Comparison of ENCODE assay signal across 23 cellular contexts in the genomic region with DNA sequence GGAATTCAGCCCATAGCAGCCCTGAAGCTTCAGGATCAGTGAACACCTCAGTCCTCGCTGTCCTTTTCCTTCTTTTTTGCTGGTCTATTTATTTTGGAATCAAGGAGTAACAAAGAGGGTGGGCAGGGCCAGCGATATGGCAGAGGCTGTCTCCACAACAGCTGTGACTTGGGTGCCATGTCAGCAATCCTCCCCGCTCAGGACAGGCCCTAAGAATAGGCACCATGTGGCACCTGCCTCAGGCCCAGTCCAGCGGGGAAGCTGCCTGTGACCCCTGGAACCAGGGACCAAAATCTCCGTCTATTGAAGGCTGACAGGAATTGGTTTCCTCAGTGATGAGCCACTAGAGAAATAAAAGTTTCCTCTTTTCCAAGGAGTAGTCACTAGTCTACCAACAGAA. TPM values are rescaled to one million over a fixed set of nuclear protein-coding genes. Genes with fewer than 3 reads are reported as not detected.
"Had no signal": no experiment of that assay in that cellular context is flagged by ENCODE, and none has a peak within 500 bp of the region (broad histone marks: within the 10 kb centered on the region; RNA-seq: fewer than 3 reads in every experiment).

No MANE protein-coding gene starts in this region.

- H3K9ac ChIP-seq: parathyroid adenoma had no signal

- H3K36me3 Mint-ChIP-seq: immature natural killer cell; mesothelial cell of epicardium; naive thymus-derived CD4-positive, alpha-beta T cell; natural killer cell treated with Interleukin-12 subunit alpha and Interleukin-12 subunit beta and Interleukin-15 and Interleukin-18, amount 100 ng/mL, for 72 hours; type B pancreatic cell had no signal

- H3K27ac Mint-ChIP-seq: immature natural killer cell; mesothelial cell of epicardium; naive thymus-derived CD4-positive, alpha-beta T cell; natural killer cell treated with Interleukin-12 subunit alpha and Interleukin-12 subunit beta and Interleukin-15 and Interleukin-18, amount 100 ng/mL, for 72 hours; stimulated activated naive CD8-positive, alpha-beta T cell treated with anti-CD3 and anti-CD28 coated beads, Interleukin-15, amount 100 ng/mL, for 72 hours; type B pancreatic cell had no signal

- H3K36me3 ChIP-seq: lower lobe of right lung, right lobe of liver, tibial nerve, uterus had no signal

- H3K9me3 ChIP-seq: lower lobe of right lung, psoas muscle, right lobe of liver, uterus had no signal

- H3K27ac ChIP-seq: lower lobe of right lung, parathyroid adenoma, psoas muscle, right lobe of liver, skin epidermis, tibial nerve, uterus had no signal

- H3K4me3 Mint-ChIP-seq: immature natural killer cell; mesothelial cell of epicardium; naive thymus-derived CD4-positive, alpha-beta T cell; natural killer cell treated with Interleukin-12 subunit alpha and Interleukin-12 subunit beta and Interleukin-15 and Interleukin-18, amount 100 ng/mL, for 72 hours; stimulated activated naive CD8-positive, alpha-beta T cell treated with anti-CD3 and anti-CD28 coated beads, Interleukin-15, amount 100 ng/mL, for 72 hours; type B pancreatic cell had no signal

- DNase-seq: hypothalamus; immature natural killer cell; kidney; lower lobe of right lung; mammary epithelial cell; mesenchymal stem cell; naive thymus-derived CD4-positive, alpha-beta T cell; psoas muscle; right lobe of liver; stimulated activated CD4-positive, alpha-beta T cell treated with anti-CD3 and anti-CD28 coated beads, Interleukin-12 subunit alpha, Interleukin-12 subunit beta, amount 100 ng/mL, for 4 hours; stimulated activated CD4-positive, alpha-beta T cell treated with anti-CD3 and anti-CD28 coated beads, Interleukin-15, amount 100 ng/mL, for 24 hours; stimulated activated CD4-positive, alpha-beta T cell treated with anti-CD3 and anti-CD28 coated beads, Interleukin-2, amount 100 ng/mL, for 24 hours; stimulated activated CD4-positive, alpha-beta T cell treated with anti-CD3 and anti-CD28 coated beads, Interleukin-4, amount 100 ng/mL, for 1 hour; stimulated activated naive CD4-positive, alpha-beta T cell treated with Interleukin-2 at 50 U/mL for 16 hours; stimulated activated naive CD8-positive, alpha-beta T cell treated with anti-CD3 and anti-CD28 coated beads, Interleukin-15, amount 100 ng/mL, for 72 hours; substantia nigra; uterus had no signal

- H3K4me1 ChIP-seq: lower lobe of right lung, parathyroid adenoma, psoas muscle, right lobe of liver, tibial nerve, uterus had no signal

- H3K4me1 Mint-ChIP-seq: immature natural killer cell; mesothelial cell of epicardium; naive thymus-derived CD4-positive, alpha-beta T cell; stimulated activated naive CD8-positive, alpha-beta T cell treated with anti-CD3 and anti-CD28 coated beads, Interleukin-15, amount 100 ng/mL, for 72 hours had no signal

- H3K9me3 Mint-ChIP-seq: mesothelial cell of epicardium; stimulated activated naive CD8-positive, alpha-beta T cell treated with anti-CD3 and anti-CD28 coated beads, Interleukin-15, amount 100 ng/mL, for 72 hours; type B pancreatic cell had no signal

- H3K27me3 ChIP-seq: right lobe of liver, tibial nerve, uterus had no signal

- H3K4me3 ChIP-seq: lower lobe of right lung, psoas muscle, right lobe of liver, skin epidermis, tibial nerve, uterus had no signal

- H3K79me2 ChIP-seq: parathyroid adenoma had no signal

- ATAC-seq: lower lobe of right lung; naive thymus-derived CD4-positive, alpha-beta T cell; right lobe of liver; stimulated activated naive CD8-positive, alpha-beta T cell treated with anti-CD3 and anti-CD28 coated beads, Interleukin-15, amount 100 ng/mL, for 72 hours had no signal

RNA-seq across cellular contexts. Expression of gene TNR, which starts 58.6 kb away (rescaled TPM):
- total RNA-seq: mammary epithelial cell; mesothelial cell of epicardium; natural killer cell treated with Interleukin-12 subunit alpha and Interleukin-12 subunit beta and Interleukin-15 and Interleukin-18, amount 100 ng/mL, for 72 hours; psoas muscle; tibial nerve had no signal
- polyA plus RNA-seq: mammary epithelial cell; naive thymus-derived CD4-positive, alpha-beta T cell had no signal
